Comparison of ENCODE assay signal across 14 cellular contexts in the genomic region with DNA sequence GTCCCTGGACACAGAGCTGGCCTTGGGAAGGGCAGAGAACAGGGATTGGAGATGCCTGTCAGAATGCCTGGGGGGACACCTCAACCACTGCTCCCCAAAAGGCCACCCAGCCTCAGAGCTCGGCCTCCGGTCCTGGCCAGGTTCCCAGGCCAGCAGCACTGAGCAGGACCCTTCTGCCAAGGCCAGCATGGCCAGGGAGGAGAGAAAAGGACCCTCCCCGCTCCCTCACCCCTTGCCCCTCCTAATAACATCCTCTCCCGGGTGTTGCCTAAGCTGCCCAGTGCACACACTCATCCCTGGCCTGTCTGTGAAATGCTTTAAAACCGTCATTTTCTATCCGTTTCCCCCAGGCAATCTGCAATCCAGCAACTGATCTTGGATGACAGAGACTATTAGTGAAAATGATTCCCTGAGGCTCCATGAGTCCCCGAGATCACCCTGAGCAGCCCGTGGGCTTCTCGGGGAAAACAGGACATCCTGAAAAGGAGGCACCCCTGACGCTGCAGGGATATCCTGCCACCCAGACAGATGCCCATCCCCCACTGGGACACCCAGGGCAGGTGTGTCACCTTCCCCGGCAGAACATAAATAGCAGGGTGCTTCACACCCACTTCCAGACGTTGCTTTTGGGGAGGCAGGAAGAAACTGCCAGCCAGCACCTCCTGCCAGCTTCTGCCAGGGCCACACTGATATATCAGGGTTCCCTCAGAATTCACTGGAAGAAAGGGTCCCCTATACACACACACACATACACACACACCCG.
DNase-seq lines count a peak whose midpoint lies in the region; FAIRE-seq and TF ChIP-seq lines count a peak whose summit lies in the region.
"Had no signal": no experiment of that assay in that cellular context is flagged by ENCODE, and none has a peak within 500 bp of the region (broad histone marks: within the 10 kb centered on the region; RNA-seq: fewer than 3 reads in every experiment).

No MANE protein-coding gene starts in this region.

- intact Hi-C loops in posterior cingulate gyrus (cut with DNase I): no loop called here
- intact Hi-C loops in activated naive CD4-positive, alpha-beta T cell treated with anti-CD3 and anti-CD28 coated beads for 36 hours (cut with micrococcal nuclease): no loop called here

- no peaks in the 10 kb centered on the region for H3K4me1 Mint-ChIP-seq in activated naive CD4-positive, alpha-beta T cell treated with anti-CD3 and anti-CD28 coated beads for 36 hours (ENCODE audit: low read depth)
- H3K4me1 Mint-ChIP-seq: activated CD4-positive, alpha-beta memory T cell treated with anti-CD3 and anti-CD28 coated beads, Interleukin-2, amount 10 ng/mL, durations not matched to agents 7 days and 5 days had no signal

- no peak overlapping the region for H3K4me3 Mint-ChIP-seq in activated naive CD4-positive, alpha-beta T cell treated with anti-CD3 and anti-CD28 coated beads for 36 hours
- H3K4me3 Mint-ChIP-seq: activated CD4-positive, alpha-beta memory T cell treated with anti-CD3 and anti-CD28 coated beads, Interleukin-2, amount 10 ng/mL, durations not matched to agents 7 days and 5 days; T-helper 1 cell treated with Interleukin-12 subunit alpha and Interleukin-12 subunit beta and Interleukin-4 antibody, amounts not matched to agents 30 μg/mL and 1 μg/mL, for 36 hours had no signal

- CTCF ChIA-PET in activated naive CD4-positive, alpha-beta T cell treated with anti-CD3 and anti-CD28 coated beads for 36 hours (lab: Charles Lee): no interaction called here

- no peaks in the 10 kb centered on the region for H3K9me3 Mint-ChIP-seq in activated naive CD4-positive, alpha-beta T cell treated with anti-CD3 and anti-CD28 coated beads for 36 hours
- H3K9me3 Mint-ChIP-seq: activated CD4-positive, alpha-beta memory T cell treated with anti-CD3 and anti-CD28 coated beads, Interleukin-2, amount 10 ng/mL, durations not matched to agents 7 days and 5 days; T-helper 1 cell treated with Interleukin-12 subunit alpha and Interleukin-12 subunit beta and Interleukin-4 antibody, amounts not matched to agents 30 μg/mL and 1 μg/mL, for 36 hours had no signal

- no peak for TF ChIP-seq CTCF in foreskin fibroblast (IDR thresholded peaks at IDR 0.05; ENCODE audit: low read depth, low read length)

- peaks cover 3% of the 10 kb centered on the region for H3K27me3 Mint-ChIP-seq in activated naive CD4-positive, alpha-beta T cell treated with anti-CD3 and anti-CD28 coated beads for 36 hours (ENCODE audit: low read depth)
- H3K27me3 Mint-ChIP-seq: activated CD4-positive, alpha-beta memory T cell treated with anti-CD3 and anti-CD28 coated beads, Interleukin-2, amount 10 ng/mL, durations not matched to agents 7 days and 5 days had no signal

- DNase-seq in AG20443 (ENCODE audit: low spot score) (peak; percentile 49), RPMI7951 (ENCODE audit: low read depth) (peak; percentile 30), foreskin fibroblast (peak; percentile 69 to 85), posterior cingulate gyrus (peak in 6 of 10 donors; percentile 3 to 55 (median 21)), midbrain (lab: John Stamatoyannopoulos, UW) (no peak), GM12891 (ENCODE audit: insufficient read length, low spot score) (no peak)
- no peak for DNase-seq in activated naive CD4-positive, alpha-beta T cell treated with anti-CD3 and anti-CD28 coated beads for 36 hours
- no peak for DNase-seq in activated naive CD4-positive, alpha-beta T cell (lab: John Stamatoyannopoulos, UW)
- DNase-seq: activated CD4-positive, alpha-beta memory T cell treated with anti-CD3 and anti-CD28 coated beads, Interleukin-2, amount 10 ng/mL, durations not matched to agents 7 days and 5 days; activated naive CD4-positive, alpha-beta T cell treated with Interleukin-2 at 50 U/mL for 16 hours; C1 segment of cervical spinal cord; NCI-H1105 treated with DMSO at 0.1 percent for 48 hours; NCI-H446 had no signal

- TF ChIP-seq POLR2A in GM12891 (IDR thresholded peaks at IDR 0.05; ENCODE audit: low read depth, low read length): no peak

- H3K4me3 ChIP-seq in foreskin fibroblast (ENCODE audit: low read depth in 1 of 2, low read length in 2 of 2): no peak overlapping the region

- FAIRE-seq in GM12891 (lab: Jason Lieb, UNC): no peak

- no peaks in the 10 kb centered on the region for H3K36me3 Mint-ChIP-seq in activated naive CD4-positive, alpha-beta T cell treated with anti-CD3 and anti-CD28 coated beads for 36 hours (ENCODE audit: low read depth)

- H3K27ac Mint-ChIP-seq in activated naive CD4-positive, alpha-beta T cell treated with anti-CD3 and anti-CD28 coated beads for 36 hours: no peak overlapping the region
- H3K27ac Mint-ChIP-seq: activated CD4-positive, alpha-beta memory T cell treated with anti-CD3 and anti-CD28 coated beads, Interleukin-2, amount 10 ng/mL, durations not matched to agents 7 days and 5 days; T-helper 1 cell treated with Interleukin-12 subunit alpha and Interleukin-12 subunit beta and Interleukin-4 antibody, amounts not matched to agents 30 μg/mL and 1 μg/mL, for 36 hours had no signal

TF ChIP-seq in GM12891, 5 proteins besides CTCF, POLR2A, EP300 and RAD21:
- no peak for TF ChIP-seq POU2F2 (IDR thresholded peaks at IDR 0.05; ENCODE audit: low read depth, low read length)
- no peak for TF ChIP-seq PAX5 (IDR thresholded peaks at IDR 0.05; ENCODE audit: insufficient read depth, low read length, severe bottlenecking)
- no peak for TF ChIP-seq POLR2AphosphoS5 (IDR thresholded peaks at IDR 0.05; ENCODE audit: low read depth, low read length)
- TF ChIP-seq TAF1 (IDR thresholded peaks at IDR 0.05; ENCODE audit: low read depth, low read length): no peak
- TF ChIP-seq SPI1 (IDR thresholded peaks at IDR 0.05; ENCODE audit: low read depth, low read length): no peak

Comparison
In these comparisons a context has a peak if more than half of its experiments do, and no peak if none do; other contexts are left out.
1. DNase-seq: peak in AG20443 (single experiment), RPMI7951 (single experiment), foreskin fibroblast (2 of 2) and posterior cingulate gyrus (6 of 10); none in midbrain (single experiment), activated naive CD4-positive, alpha-beta T cell treated with anti-CD3 and anti-CD28 coated beads for 36 hours (single experiment), activated naive CD4-positive, alpha-beta T cell (0 of 4) and GM12891 (single experiment).